Comparison of ENCODE assay signal across 8 cellular contexts in the genomic region with DNA sequence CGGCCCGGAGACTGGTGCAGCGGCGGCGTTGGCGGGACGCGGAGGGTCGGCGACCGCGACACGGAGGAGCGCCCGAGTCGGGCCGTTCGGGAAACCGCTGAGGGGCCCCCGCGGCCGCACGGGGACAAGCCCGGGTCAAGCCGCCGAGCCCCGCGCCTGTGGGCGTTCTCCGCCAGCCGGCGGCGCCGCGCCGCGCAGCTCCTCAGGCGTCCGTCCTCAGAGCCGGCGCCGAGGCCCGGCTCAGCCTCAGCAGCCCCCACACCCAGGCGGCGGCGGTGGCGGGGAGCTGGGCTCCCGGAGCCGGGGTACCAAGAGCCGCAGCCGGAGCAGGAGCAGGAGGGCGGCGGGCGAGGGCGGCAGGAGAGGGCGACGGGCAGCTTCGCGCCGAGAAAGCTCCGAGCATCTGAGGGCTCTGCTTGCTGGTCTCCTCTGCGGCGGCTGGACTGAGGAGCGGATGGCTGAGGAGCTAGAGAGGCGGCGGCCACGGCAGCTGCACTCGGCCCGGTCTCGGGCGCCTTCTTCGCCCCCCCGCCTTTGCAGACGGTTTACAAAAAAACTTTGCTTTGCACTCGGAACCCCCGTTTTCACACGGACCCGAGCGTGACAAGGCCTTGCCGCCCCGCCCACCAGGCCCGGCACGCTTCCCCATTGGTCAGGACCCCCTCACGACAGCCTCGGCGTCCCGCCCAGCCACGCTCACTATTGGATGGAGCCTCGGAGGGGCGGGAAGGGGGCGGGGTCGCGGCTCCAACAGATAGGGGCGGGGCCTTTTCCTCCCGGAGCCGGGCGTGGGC. TPM values are rescaled to one million over a fixed set of nuclear protein-coding genes. Genes with fewer than 3 reads are reported as not detected.
DNase-seq lines count a peak whose midpoint lies in the region; ATAC-seq and TF ChIP-seq lines count a peak whose summit lies in the region.

A gene with protein sequence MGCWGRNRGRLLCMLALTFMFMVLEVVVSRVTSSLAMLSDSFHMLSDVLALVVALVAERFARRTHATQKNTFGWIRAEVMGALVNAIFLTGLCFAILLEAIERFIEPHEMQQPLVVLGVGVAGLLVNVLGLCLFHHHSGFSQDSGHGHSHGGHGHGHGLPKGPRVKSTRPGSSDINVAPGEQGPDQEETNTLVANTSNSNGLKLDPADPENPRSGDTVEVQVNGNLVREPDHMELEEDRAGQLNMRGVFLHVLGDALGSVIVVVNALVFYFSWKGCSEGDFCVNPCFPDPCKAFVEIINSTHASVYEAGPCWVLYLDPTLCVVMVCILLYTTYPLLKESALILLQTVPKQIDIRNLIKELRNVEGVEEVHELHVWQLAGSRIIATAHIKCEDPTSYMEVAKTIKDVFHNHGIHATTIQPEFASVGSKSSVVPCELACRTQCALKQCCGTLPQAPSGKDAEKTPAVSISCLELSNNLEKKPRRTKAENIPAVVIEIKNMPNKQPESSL (minus strand): TSS at position 522 of the 794 bp plus-strand sequence. CDS start 549 bp downstream, outside the sequence.

- H3K27me3 ChIP-seq in lower lobe of right lung (ENCODE audit: low read depth) = no peaks in the 10 kb centered on the region

- peaks cover 50% of the 10 kb centered on the region for H3K4me1 ChIP-seq in lower lobe of right lung

- no peaks in the 10 kb centered on the region for H3K9me3 ChIP-seq in lower lobe of right lung

- no peaks in the 10 kb centered on the region for H3K9me3 Mint-ChIP-seq in activated CD4-positive, alpha-beta memory T cell treated with anti-CD3 and anti-CD28 coated beads for 36 hours

- POLR2A ChIA-PET in activated CD4-positive, alpha-beta memory T cell treated with anti-CD3 and anti-CD28 coated beads for 36 hours (lab: Charles Lee) = interaction anchor here (0.9 to 1.5 kb wide), 5 partner anchors 30 to 321 kb away, joined by 3 to 4 read pairs (median 3); a partner anchor contains a TSS

- peak within 1 kb of the TSS; percentile 91 for H3K4me3 Mint-ChIP-seq in activated CD4-positive, alpha-beta memory T cell treated with anti-CD3 and anti-CD28 coated beads for 36 hours

- H3K27ac Mint-ChIP-seq in activated CD4-positive, alpha-beta memory T cell treated with anti-CD3 and anti-CD28 coated beads for 36 hours = peak within 1 kb of the TSS; percentile 69

- CTCF ChIA-PET in activated CD4-positive, alpha-beta memory T cell treated with anti-CD3 and anti-CD28 coated beads for 36 hours (lab: Charles Lee) = interaction anchor here (0.7 to 2.7 kb wide), 13 partner anchors 10 to 877 kb away, joined by 3 to 22 read pairs (median 3); a partner anchor contains a TSS

- peaks cover 7% of the 10 kb centered on the region for H3K36me3 Mint-ChIP-seq in activated CD4-positive, alpha-beta memory T cell treated with anti-CD3 and anti-CD28 coated beads for 36 hours

- peak within 1 kb of the TSS; percentile 94 for H3K4me3 ChIP-seq in lower lobe of right lung

- peaks cover 32% of the 10 kb centered on the region for H3K4me1 Mint-ChIP-seq in activated CD4-positive, alpha-beta memory T cell treated with anti-CD3 and anti-CD28 coated beads for 36 hours (ENCODE audit: low read depth)

- peak; percentile 100 for DNase-seq in CD1c-positive myeloid dendritic cell (ENCODE audit: extremely low spot score)
- DNase-seq in NCI-H82 treated with DMSO at 0.1 percent for 48 hours (lab: John Stamatoyannopoulos, UW; ENCODE audit: unreplicated experiment) = peak; percentile 92
- peak; percentile 99 for DNase-seq in activated CD4-positive, alpha-beta memory T cell treated with anti-CD3 and anti-CD28 coated beads for 36 hours
- peak; percentile 98 for DNase-seq in ecto neural progenitor cell (ENCODE audit: low spot score)
- peak; percentile 99 for DNase-seq in lower lobe of right lung
- peak; percentile 100 for DNase-seq in stimulated activated CD4-positive, alpha-beta T cell treated with anti-CD3 and anti-CD28 coated beads, TNF-alpha, amount 100 ng/mL, for 24 hours (ENCODE audit: low read depth in 3 of 3)

- TF ChIP-seq CTCF in lower lobe of right lung (IDR thresholded peaks at IDR 0.05) = no peak

- peaks cover 19% of the 10 kb centered on the region for H3K36me3 ChIP-seq in lower lobe of right lung

- H3K27me3 Mint-ChIP-seq in activated CD4-positive, alpha-beta memory T cell treated with anti-CD3 and anti-CD28 coated beads for 36 hours = no peaks in the 10 kb centered on the region

- peak within 1 kb of the TSS; percentile 94 for H3K27ac ChIP-seq in lower lobe of right lung

- peak; percentile 82 for ATAC-seq in GM19438 (IDR thresholded peaks at IDR 0.05; ENCODE audit: low read depth, unreplicated experiment)
- ATAC-seq in HG03575 (IDR thresholded peaks at IDR 0.05; ENCODE audit: extremely low read depth, insufficient number of reproducible peaks, low FRiP score, unreplicated experiment) = peak; percentile 58
- ATAC-seq in lower lobe of right lung = peak; percentile 98

- intact Hi-C loops in activated CD4-positive, alpha-beta memory T cell treated with anti-CD3 and anti-CD28 coated beads for 36 hours (cut with micrococcal nuclease) = loop anchor here (1.0 to 10.0 kb wide), 12 partner anchors 64 to 1797 kb away; a partner anchor contains a TSS
- intact Hi-C loops in lower lobe of right lung (cut with DNase I) = no loop called here

RNA-seq across cellular contexts. Expression of the gene that starts here (rescaled TPM):
- total RNA-seq in activated CD4-positive, alpha-beta memory T cell treated with anti-CD3 and anti-CD28 coated beads for 36 hours = 1 to 10 TPM; 3.5 to 3.9 TPM
- total RNA-seq in lower lobe of right lung = 14.8 TPM

Comparison
In these comparisons a context has a peak if more than half of its experiments do, and no peak if none do; other contexts are left out.
1. Peak in every context shown above with its lines: DNase-seq, ATAC-seq, H3K4me3 ChIP-seq and H3K27ac ChIP-seq.